Comparison of ENCODE assay signal across 24 cellular contexts in the genomic region with DNA sequence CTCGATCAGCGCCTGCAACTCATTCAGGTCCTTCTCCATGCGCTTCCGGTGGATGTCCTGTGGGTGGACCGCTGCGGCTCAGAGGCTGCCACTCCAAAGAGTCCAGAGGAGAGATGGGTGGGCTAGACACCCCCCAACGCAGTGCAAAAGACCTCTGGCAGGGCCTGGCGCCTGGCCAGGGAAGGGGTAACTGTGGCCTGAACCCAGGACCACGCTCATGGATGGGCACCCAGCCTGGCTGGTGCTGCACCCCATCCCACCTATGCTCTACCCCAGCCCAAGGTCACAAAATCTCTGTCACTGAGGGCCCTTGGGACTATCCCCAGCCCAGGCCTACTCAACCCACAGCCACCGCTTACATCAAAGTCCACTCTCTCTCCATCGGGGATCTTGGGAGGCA. TPM values are rescaled to one million over a fixed set of nuclear protein-coding genes. Genes with fewer than 3 reads are reported as not detected.
"Had no signal": no experiment of that assay in that cellular context is flagged by ENCODE, and none has a peak within 500 bp of the region (broad histone marks: within the 10 kb centered on the region; RNA-seq: fewer than 3 reads in every experiment).

No MANE protein-coding gene starts in this region.

- H3K9me3 ChIP-seq: heart right ventricle, left lung, mucosa of descending colon, psoas muscle, testis, transverse colon had no signal

- H3K27me3 ChIP-seq: heart right ventricle, testis had no signal

- H3K36me3 Mint-ChIP-seq: activated naive CD4-positive, alpha-beta T cell treated with anti-CD3 and anti-CD28 coated beads, Interleukin-2, amount 50 U/mL, for 72 hours had no signal

- H3K4me1 ChIP-seq: left lung, parathyroid adenoma, psoas muscle, testis, transverse colon had no signal

- H3K9me3 Mint-ChIP-seq: activated naive CD4-positive, alpha-beta T cell treated with anti-CD3 and anti-CD28 coated beads, Interleukin-2, amount 50 U/mL, for 72 hours; activated T-cell treated with anti-CD3 and anti-CD28 coated beads, Interleukin-2, amount 50 U/mL, for 72 hours; nephron progenitor cell had no signal

- H3K27ac Mint-ChIP-seq: activated naive CD4-positive, alpha-beta T cell treated with anti-CD3 and anti-CD28 coated beads, Interleukin-2, amount 50 U/mL, for 72 hours; activated T-cell treated with anti-CD3 and anti-CD28 coated beads, Interleukin-2, amount 50 U/mL, for 72 hours; nephron progenitor cell had no signal

- H3K36me3 ChIP-seq: left lung, transverse colon had no signal

- DNase-seq: activated CD4-positive, alpha-beta T cell treated with anti-CD3 and anti-CD28 coated beads for 4 hours; activated CD4-positive, alpha-beta T cell treated with anti-CD3 and anti-CD28 coated beads, Interleukin-2, amount 50 U/mL, for 4 hours; activated naive CD4-positive, alpha-beta T cell; activated T-cell treated with anti-CD3 and anti-CD28 coated beads for 4 hours; activated T-cell treated with anti-CD3 and anti-CD28 coated beads, Interleukin-2, amount 50 U/mL, for 72 hours; foreskin fibroblast; heart right ventricle; nephron progenitor cell; nucleus accumbens; stimulated activated naive CD4-positive, alpha-beta T cell treated with Interleukin-2 at 50 U/mL for 16 hours; testis; transverse colon had no signal

- FAIRE-seq: endothelial cell of umbilical vein, urothelium cell line had no signal

- H3K9ac ChIP-seq: parathyroid adenoma had no signal

- H3K4me3 Mint-ChIP-seq: activated T-cell treated with anti-CD3 and anti-CD28 coated beads, Interleukin-2, amount 50 U/mL, for 72 hours; nephron progenitor cell had no signal

- H3K4me3 ChIP-seq: heart right ventricle, left lung, mucosa of descending colon, psoas muscle, testis, transverse colon had no signal

- ATAC-seq: activated naive CD4-positive, alpha-beta T cell treated with anti-CD3 and anti-CD28 coated beads, Interleukin-2, amount 50 U/mL, for 72 hours; activated T-cell treated with anti-CD3 and anti-CD28 coated beads, Interleukin-2, amount 50 U/mL, for 72 hours; left lung; mucosa of descending colon; psoas muscle had no signal

- H3K27ac ChIP-seq: left lung, parathyroid adenoma, psoas muscle, testis, transverse colon, VCaP had no signal

RNA-seq across cellular contexts. Expression of a gene that starts 12.2 kb away (rescaled TPM):
- total RNA-seq: activated naive CD4-positive, alpha-beta T cell treated with anti-CD3 and anti-CD28 coated beads, Interleukin-2, amount 50 U/mL, for 72 hours; activated T-cell treated with anti-CD3 and anti-CD28 coated beads, Interleukin-2, amount 50 U/mL, for 72 hours; cerebellum; endothelial cell of umbilical vein; lung microvascular endothelial cell; mesenteric fat pad; T-helper 1 cell treated with Interleukin-12 subunit alpha and Interleukin-12 subunit beta and Interleukin-4 antibody, amounts not matched to agents 30 ng/mL and 1 ng/mL, for 36 hours had no signal
- polyA plus RNA-seq: endothelial cell of umbilical vein had no signal

RNA-seq across cellular contexts. Expression of a gene that starts 33.9 kb away (rescaled TPM):
- total RNA-seq: activated naive CD4-positive, alpha-beta T cell treated with anti-CD3 and anti-CD28 coated beads, Interleukin-2, amount 50 U/mL, for 72 hours; activated T-cell treated with anti-CD3 and anti-CD28 coated beads, Interleukin-2, amount 50 U/mL, for 72 hours; cerebellum; endothelial cell of umbilical vein; lung microvascular endothelial cell; T-helper 1 cell treated with Interleukin-12 subunit alpha and Interleukin-12 subunit beta and Interleukin-4 antibody, amounts not matched to agents 30 ng/mL and 1 ng/mL, for 36 hours had no signal
- polyA plus RNA-seq: endothelial cell of umbilical vein had no signal

RNA-seq across cellular contexts. Expression of a gene that starts 56.3 kb away (rescaled TPM):
- total RNA-seq: activated naive CD4-positive, alpha-beta T cell treated with anti-CD3 and anti-CD28 coated beads, Interleukin-2, amount 50 U/mL, for 72 hours; activated T-cell treated with anti-CD3 and anti-CD28 coated beads, Interleukin-2, amount 50 U/mL, for 72 hours; endothelial cell of umbilical vein; lung microvascular endothelial cell; mesenteric fat pad had no signal
- polyA plus RNA-seq: endothelial cell of umbilical vein had no signal
